Comparison of ENCODE assay signal across 8 cellular contexts in the genomic region with DNA sequence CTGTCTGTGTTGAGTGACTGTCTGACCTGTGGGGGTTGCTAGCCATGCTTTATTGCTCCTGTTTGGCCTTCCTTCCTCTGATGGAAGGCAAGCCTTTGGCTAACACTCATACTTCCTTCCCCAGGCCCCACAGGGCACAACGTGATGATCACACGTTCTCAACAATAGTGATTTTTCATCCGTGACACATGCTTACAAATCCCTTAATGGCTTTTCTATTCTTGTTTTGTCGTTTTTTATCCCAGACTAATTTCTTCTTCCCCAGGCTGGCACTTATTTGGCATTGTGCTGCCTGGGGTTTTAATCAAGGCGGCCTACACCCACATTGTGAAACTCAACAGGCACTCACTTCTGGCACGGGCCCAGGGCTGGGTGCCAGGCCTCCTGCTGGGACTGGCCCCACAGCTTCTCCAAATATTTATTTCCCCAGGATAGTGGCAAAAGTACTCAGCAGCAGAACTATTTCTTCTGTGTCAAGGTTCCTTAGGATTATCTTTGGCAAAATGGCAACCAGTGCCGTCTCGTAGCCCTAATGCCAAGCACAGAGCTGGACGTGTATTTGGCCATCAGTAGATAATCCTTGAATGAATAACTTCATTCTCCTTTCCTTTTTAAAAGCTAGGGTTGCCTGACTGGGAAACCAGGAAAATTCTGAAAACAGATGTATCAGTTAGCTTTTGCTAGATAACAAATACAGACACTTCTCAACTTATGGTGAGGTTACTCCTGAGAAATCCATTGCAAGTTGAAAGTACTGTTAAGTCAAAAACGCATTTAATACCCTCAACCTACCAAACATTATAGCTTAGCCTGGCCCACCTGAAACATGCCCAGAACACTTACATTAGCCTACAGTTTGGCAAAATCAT. TPM values are rescaled to one million over a fixed set of nuclear protein-coding genes. Genes with fewer than 3 reads are reported as not detected.
A peak's percentile ranks its signal among the peaks of the same experiment; 100 is the strongest.
DNase-seq lines count a peak whose midpoint lies in the region; ATAC-seq and TF ChIP-seq lines count a peak whose summit lies in the region.

No MANE protein-coding gene starts in this region.

- H3K4me3 ChIP-seq in fibroblast of pulmonary artery (replicated peaks; ENCODE audit: low read depth, low read length): no peak overlapping the region

- DNase-seq in AG09319 (ENCODE audit: extremely low read depth, low read depth) (peak; percentile 30), HFFc6 (peak; percentile 75), fibroblast of pulmonary artery (ENCODE audit: low read depth) (peak; percentile 92), posterior vena cava (ENCODE audit: low spot score) (peak; percentile 92), OCI-M2 (lab: John Stamatoyannopoulos, UW; ENCODE audit: unreplicated experiment) (no peak)
- DNase-seq in effector CD8-positive, alpha-beta T cell (lab: John Stamatoyannopoulos, UW): no peak

- H3K4me1 Mint-ChIP-seq in HFFc6 (ENCODE audit: low read depth): peaks cover 42% of the 10 kb centered on the region

- TF ChIP-seq CTCF in AG09319 (IDR thresholded peaks at IDR 0.05; ENCODE audit: low read depth, low read length): no peak
- no peak for TF ChIP-seq CTCF in HFFc6 (IDR thresholded peaks at IDR 0.05)
- TF ChIP-seq CTCF in fibroblast of pulmonary artery (IDR thresholded peaks at IDR 0.05; ENCODE audit: low read length, missing control alignments): no peak

- peaks cover 16% of the 10 kb centered on the region for H3K36me3 Mint-ChIP-seq in HFFc6 (ENCODE audit: low read depth)

- H3K27ac Mint-ChIP-seq in HFFc6: peak overlapping the region; percentile 94

- peak; percentile 85 for ATAC-seq in SK-N-SH treated with all-trans-retinoic acid at 6 μM for 48 hours
- ATAC-seq in HG03097 (IDR thresholded peaks at IDR 0.05; ENCODE audit: low FRiP score, unreplicated experiment): no peak

- peaks cover 4% of the 10 kb centered on the region; the same call in 1 of the 2 replicates for H3K9me3 Mint-ChIP-seq in HFFc6

- H3K4me3 Mint-ChIP-seq in HFFc6: peak overlapping the region; percentile 78

- intact Hi-C loops in posterior vena cava (cut with DNase I): no loop called here

- peaks cover 3% of the 10 kb centered on the region for H3K27me3 Mint-ChIP-seq in HFFc6 (ENCODE audit: insufficient read depth)

TF ChIP-seq in SK-N-SH treated with all-trans-retinoic acid at 6 μM for 48 hours, 23 proteins besides CTCF, POLR2A, EP300 and RAD21:
- TF ChIP-seq ARNTL (CRISPR knock-in tag; IDR thresholded peaks at IDR 0.05; ENCODE audit: borderline replicate concordance, low read depth): no peak
- no peak for TF ChIP-seq RARB (CRISPR knock-in tag; IDR thresholded peaks at IDR 0.05)
- peak; percentile 94 for TF ChIP-seq ISL1 (CRISPR knock-in tag; IDR thresholded peaks at IDR 0.05)
- no peak for TF ChIP-seq ZFP30 (CRISPR knock-in tag; IDR thresholded peaks at IDR 0.05)
- TF ChIP-seq ZNF565 (CRISPR knock-in tag; conservative IDR thresholded peaks at IDR 0.05; ENCODE audit: low read depth): no peak
- TF ChIP-seq, protein P1, sequence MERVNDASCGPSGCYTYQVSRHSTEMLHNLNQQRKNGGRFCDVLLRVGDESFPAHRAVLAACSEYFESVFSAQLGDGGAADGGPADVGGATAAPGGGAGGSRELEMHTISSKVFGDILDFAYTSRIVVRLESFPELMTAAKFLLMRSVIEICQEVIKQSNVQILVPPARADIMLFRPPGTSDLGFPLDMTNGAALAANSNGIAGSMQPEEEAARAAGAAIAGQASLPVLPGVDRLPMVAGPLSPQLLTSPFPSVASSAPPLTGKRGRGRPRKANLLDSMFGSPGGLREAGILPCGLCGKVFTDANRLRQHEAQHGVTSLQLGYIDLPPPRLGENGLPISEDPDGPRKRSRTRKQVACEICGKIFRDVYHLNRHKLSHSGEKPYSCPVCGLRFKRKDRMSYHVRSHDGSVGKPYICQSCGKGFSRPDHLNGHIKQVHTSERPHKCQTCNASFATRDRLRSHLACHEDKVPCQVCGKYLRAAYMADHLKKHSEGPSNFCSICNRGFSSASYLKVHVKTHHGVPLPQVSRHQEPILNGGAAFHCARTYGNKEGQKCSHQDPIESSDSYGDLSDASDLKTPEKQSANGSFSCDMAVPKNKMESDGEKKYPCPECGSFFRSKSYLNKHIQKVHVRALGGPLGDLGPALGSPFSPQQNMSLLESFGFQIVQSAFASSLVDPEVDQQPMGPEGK (CRISPR knock-in tag; IDR thresholded peaks at IDR 0.05; ENCODE audit: borderline replicate concordance): peak; percentile 31; the same call in 1 of the 2 replicates
- TF ChIP-seq, protein P2, sequence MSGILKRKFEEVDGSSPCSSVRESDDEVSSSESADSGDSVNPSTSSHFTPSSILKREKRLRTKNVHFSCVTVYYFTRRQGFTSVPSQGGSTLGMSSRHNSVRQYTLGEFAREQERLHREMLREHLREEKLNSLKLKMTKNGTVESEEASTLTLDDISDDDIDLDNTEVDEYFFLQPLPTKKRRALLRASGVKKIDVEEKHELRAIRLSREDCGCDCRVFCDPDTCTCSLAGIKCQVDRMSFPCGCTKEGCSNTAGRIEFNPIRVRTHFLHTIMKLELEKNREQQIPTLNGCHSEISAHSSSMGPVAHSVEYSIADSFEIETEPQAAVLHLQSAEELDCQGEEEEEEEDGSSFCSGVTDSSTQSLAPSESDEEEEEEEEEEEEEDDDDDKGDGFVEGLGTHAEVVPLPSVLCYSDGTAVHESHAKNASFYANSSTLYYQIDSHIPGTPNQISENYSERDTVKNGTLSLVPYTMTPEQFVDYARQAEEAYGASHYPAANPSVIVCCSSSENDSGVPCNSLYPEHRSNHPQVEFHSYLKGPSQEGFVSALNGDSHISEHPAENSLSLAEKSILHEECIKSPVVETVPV (CRISPR knock-in tag; IDR thresholded peaks at IDR 0.05): no peak
- no peak for TF ChIP-seq ZC3H10 (CRISPR knock-in tag; IDR thresholded peaks at IDR 0.05)
- peak; percentile 17; the same call in 1 of the 2 replicates for TF ChIP-seq TCF4 (CRISPR knock-in tag; IDR thresholded peaks at IDR 0.05; ENCODE audit: borderline replicate concordance)
- TF ChIP-seq, protein P3, sequence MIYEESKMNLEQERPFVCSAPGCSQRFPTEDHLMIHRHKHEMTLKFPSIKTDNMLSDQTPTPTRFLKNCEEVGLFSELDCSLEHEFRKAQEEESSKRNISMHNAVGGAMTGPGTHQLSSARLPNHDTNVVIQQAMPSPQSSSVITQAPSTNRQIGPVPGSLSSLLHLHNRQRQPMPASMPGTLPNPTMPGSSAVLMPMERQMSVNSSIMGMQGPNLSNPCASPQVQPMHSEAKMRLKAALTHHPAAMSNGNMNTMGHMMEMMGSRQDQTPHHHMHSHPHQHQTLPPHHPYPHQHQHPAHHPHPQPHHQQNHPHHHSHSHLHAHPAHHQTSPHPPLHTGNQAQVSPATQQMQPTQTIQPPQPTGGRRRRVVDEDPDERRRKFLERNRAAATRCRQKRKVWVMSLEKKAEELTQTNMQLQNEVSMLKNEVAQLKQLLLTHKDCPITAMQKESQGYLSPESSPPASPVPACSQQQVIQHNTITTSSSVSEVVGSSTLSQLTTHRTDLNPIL (CRISPR knock-in tag; IDR thresholded peaks at IDR 0.05; ENCODE audit: low read depth): no peak
- TF ChIP-seq SNAI2 (CRISPR knock-in tag; IDR thresholded peaks at IDR 0.05): no peak
- TF ChIP-seq BACH2 (CRISPR knock-in tag; IDR thresholded peaks at IDR 0.05; ENCODE audit: borderline replicate concordance): no peak
- TF ChIP-seq, protein P4, sequence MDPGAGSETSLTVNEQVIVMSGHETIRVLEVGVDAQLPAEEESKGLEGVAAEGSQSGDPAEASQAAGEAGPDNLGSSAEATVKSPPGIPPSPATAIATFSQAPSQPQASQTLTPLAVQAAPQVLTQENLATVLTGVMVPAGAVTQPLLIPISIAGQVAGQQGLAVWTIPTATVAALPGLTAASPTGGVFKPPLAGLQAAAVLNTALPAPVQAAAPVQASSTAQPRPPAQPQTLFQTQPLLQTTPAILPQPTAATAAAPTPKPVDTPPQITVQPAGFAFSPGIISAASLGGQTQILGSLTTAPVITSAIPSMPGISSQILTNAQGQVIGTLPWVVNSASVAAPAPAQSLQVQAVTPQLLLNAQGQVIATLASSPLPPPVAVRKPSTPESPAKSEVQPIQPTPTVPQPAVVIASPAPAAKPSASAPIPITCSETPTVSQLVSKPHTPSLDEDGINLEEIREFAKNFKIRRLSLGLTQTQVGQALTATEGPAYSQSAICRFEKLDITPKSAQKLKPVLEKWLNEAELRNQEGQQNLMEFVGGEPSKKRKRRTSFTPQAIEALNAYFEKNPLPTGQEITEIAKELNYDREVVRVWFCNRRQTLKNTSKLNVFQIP (CRISPR knock-in tag; IDR thresholded peaks at IDR 0.05; ENCODE audit: borderline replicate concordance, low read depth): no peak; the same call in none of the 2 replicates
- TF ChIP-seq, protein P5, sequence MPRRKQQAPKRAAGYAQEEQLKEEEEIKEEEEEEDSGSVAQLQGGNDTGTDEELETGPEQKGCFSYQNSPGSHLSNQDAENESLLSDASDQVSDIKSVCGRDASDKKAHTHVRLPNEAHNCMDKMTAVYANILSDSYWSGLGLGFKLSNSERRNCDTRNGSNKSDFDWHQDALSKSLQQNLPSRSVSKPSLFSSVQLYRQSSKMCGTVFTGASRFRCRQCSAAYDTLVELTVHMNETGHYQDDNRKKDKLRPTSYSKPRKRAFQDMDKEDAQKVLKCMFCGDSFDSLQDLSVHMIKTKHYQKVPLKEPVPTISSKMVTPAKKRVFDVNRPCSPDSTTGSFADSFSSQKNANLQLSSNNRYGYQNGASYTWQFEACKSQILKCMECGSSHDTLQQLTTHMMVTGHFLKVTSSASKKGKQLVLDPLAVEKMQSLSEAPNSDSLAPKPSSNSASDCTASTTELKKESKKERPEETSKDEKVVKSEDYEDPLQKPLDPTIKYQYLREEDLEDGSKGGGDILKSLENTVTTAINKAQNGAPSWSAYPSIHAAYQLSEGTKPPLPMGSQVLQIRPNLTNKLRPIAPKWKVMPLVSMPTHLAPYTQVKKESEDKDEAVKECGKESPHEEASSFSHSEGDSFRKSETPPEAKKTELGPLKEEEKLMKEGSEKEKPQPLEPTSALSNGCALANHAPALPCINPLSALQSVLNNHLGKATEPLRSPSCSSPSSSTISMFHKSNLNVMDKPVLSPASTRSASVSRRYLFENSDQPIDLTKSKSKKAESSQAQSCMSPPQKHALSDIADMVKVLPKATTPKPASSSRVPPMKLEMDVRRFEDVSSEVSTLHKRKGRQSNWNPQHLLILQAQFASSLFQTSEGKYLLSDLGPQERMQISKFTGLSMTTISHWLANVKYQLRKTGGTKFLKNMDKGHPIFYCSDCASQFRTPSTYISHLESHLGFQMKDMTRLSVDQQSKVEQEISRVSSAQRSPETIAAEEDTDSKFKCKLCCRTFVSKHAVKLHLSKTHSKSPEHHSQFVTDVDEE (CRISPR knock-in tag; IDR thresholded peaks at IDR 0.05): no peak
- no peak for TF ChIP-seq ZNF8 (CRISPR knock-in tag; IDR thresholded peaks at IDR 0.05)
- 0 out of 2 replicates have a peak, but pooled peaks have one; percentile 40 for TF ChIP-seq TOX (CRISPR knock-in tag; IDR thresholded peaks at IDR 0.05; ENCODE audit: borderline replicate concordance)
- no peak for TF ChIP-seq ZFP3 (CRISPR knock-in tag; IDR thresholded peaks at IDR 0.05)
- TF ChIP-seq GLIS3 (CRISPR knock-in tag; IDR thresholded peaks at IDR 0.05): no peak

RNA-seq across cellular contexts. Expression of a gene that starts 30.6 kb away (rescaled TPM):
- total RNA-seq in HFFc6 (2021; fragmentation: NEBNext Ultra II Directional; extraction: Animal tissue kit (Norgen Biotek cat#: 25700)): 10 to 100 TPM; 10.1 to 17.7 (median 15.7) TPM
- 10 to 100 TPM in 1 of 2 donors, 1 to 10 TPM in 1; 9.2 to 10.7 TPM for total RNA-seq in posterior vena cava

Comparison
In these comparisons a context has a peak if more than half of its experiments do, and no peak if none do; other contexts are left out.
1. DNase-seq: peak in AG09319 (single experiment), HFFc6 (single experiment), fibroblast of pulmonary artery (single experiment) and posterior vena cava (single experiment); none in OCI-M2 (single experiment) and effector CD8-positive, alpha-beta T cell (single experiment).